In genomic region chr1:16039871-16040270, GRCh38 we compare ENCODE assay signal across 17 cellular contexts. TPM values are rescaled to one million over a fixed set of nuclear protein-coding genes. Genes with fewer than 3 reads are reported as not detected.
"Had no signal": no experiment of that assay in that cellular context is flagged by ENCODE, and none has a peak within 500 bp of the region (broad histone marks: within the 10 kb centered on the region; RNA-seq: fewer than 3 reads in every experiment).

No MANE protein-coding gene starts in this region.

RNA-seq across cellular contexts. Expression of gene CLCNKB, which starts 3.7 kb away (rescaled TPM):
- total RNA-seq: activated CD4-positive, alpha-beta memory T cell treated with anti-CD3 and anti-CD28 coated beads, Interleukin-2, amount 10 ng/mL, durations not matched to agents 7 days and 5 days; activated CD4-positive, alpha-beta T cell treated with anti-CD3 and anti-CD28 coated beads for 36 hours; activated CD4-positive, alpha-beta T cell treated with anti-CD3 and anti-CD28 coated beads, Interleukin-2, amount 10 ng/mL, durations not matched to agents 7 days and 5 days; activated CD8-positive, alpha-beta memory T cell treated with anti-CD3 and anti-CD28 coated beads, Interleukin-2, amount 10 ng/mL, durations not matched to agents 7 days and 5 days; activated CD8-positive, alpha-beta T cell treated with anti-CD3 and anti-CD28 coated beads, Interleukin-2, amount 10 ng/mL, durations not matched to agents 7 days and 5 days; activated naive CD8-positive, alpha-beta T cell treated with anti-CD3 and anti-CD28 coated beads, Interleukin-2, amount 10 ng/mL, durations not matched to agents 7 days and 5 days; activated T-helper 2 cell treated with anti-CD3 and anti-CD28 coated beads, Interferon-gamma antibody, Interleukin-2, Interleukin-4, amounts not matched to agents 10 μg/mL and 5 μg/mL and 100 μg/mL, durations not matched to agents 14 hours and 24 hours and 36 hours; ascending aorta; T-cell; T-helper 1 cell treated with Interleukin-12 subunit alpha and Interleukin-12 subunit beta and Interleukin-4 antibody, amounts not matched to agents 30 ng/mL and 1 ng/mL, for 36 hours; T-helper 17 cell; T-helper 2 cell treated with Interferon-gamma antibody and Interleukin-4, amounts not matched to agents 100 ng/mL and 5 ng/mL, for 36 hours had no signal

RNA-seq across cellular contexts. Expression of gene CLCNKA, which starts 18.0 kb away (rescaled TPM):
- total RNA-seq: activated CD4-positive, alpha-beta T cell treated with anti-CD3 and anti-CD28 coated beads for 36 hours; activated CD4-positive, alpha-beta T cell treated with anti-CD3 and anti-CD28 coated beads, Interleukin-2, amount 10 ng/mL, durations not matched to agents 7 days and 5 days; activated CD8-positive, alpha-beta memory T cell treated with anti-CD3 and anti-CD28 coated beads, Interleukin-2, amount 10 ng/mL, durations not matched to agents 7 days and 5 days; activated CD8-positive, alpha-beta T cell treated with anti-CD3 and anti-CD28 coated beads, Interleukin-2, amount 10 ng/mL, durations not matched to agents 7 days and 5 days; activated naive CD8-positive, alpha-beta T cell treated with anti-CD3 and anti-CD28 coated beads, Interleukin-2, amount 10 ng/mL, durations not matched to agents 7 days and 5 days; activated T-helper 2 cell treated with anti-CD3 and anti-CD28 coated beads, Interferon-gamma antibody, Interleukin-2, Interleukin-4, amounts not matched to agents 10 μg/mL and 5 μg/mL and 100 μg/mL, durations not matched to agents 14 hours and 24 hours and 36 hours; ascending aorta; bronchial epithelial cell; T-cell; T-helper 1 cell treated with Interleukin-12 subunit alpha and Interleukin-12 subunit beta and Interleukin-4 antibody, amounts not matched to agents 30 ng/mL and 1 ng/mL, for 36 hours; T-helper 17 cell; T-helper 2 cell treated with Interferon-gamma antibody and Interleukin-4, amounts not matched to agents 100 ng/mL and 5 ng/mL, for 36 hours had no signal

RNA-seq across cellular contexts. Expression of gene HSPB7, which starts 22.0 kb away (rescaled TPM):
- total RNA-seq: activated CD4-positive, alpha-beta memory T cell treated with anti-CD3 and anti-CD28 coated beads, Interleukin-2, amount 10 ng/mL, durations not matched to agents 7 days and 5 days; activated CD4-positive, alpha-beta T cell treated with anti-CD3 and anti-CD28 coated beads for 36 hours; activated CD4-positive, alpha-beta T cell treated with anti-CD3 and anti-CD28 coated beads, Interleukin-2, amount 10 ng/mL, durations not matched to agents 7 days and 5 days; activated CD8-positive, alpha-beta memory T cell treated with anti-CD3 and anti-CD28 coated beads, Interleukin-2, amount 10 ng/mL, durations not matched to agents 7 days and 5 days; activated CD8-positive, alpha-beta T cell treated with anti-CD3 and anti-CD28 coated beads, Interleukin-2, amount 10 ng/mL, durations not matched to agents 7 days and 5 days; activated naive CD8-positive, alpha-beta T cell treated with anti-CD3 and anti-CD28 coated beads, Interleukin-2, amount 10 ng/mL, durations not matched to agents 7 days and 5 days; activated T-helper 2 cell treated with anti-CD3 and anti-CD28 coated beads, Interferon-gamma antibody, Interleukin-2, Interleukin-4, amounts not matched to agents 10 μg/mL and 5 μg/mL and 100 μg/mL, durations not matched to agents 14 hours and 24 hours and 36 hours; bronchial epithelial cell; T-helper 1 cell treated with Interleukin-12 subunit alpha and Interleukin-12 subunit beta and Interleukin-4 antibody, amounts not matched to agents 30 ng/mL and 1 ng/mL, for 36 hours; T-helper 17 cell; T-helper 2 cell treated with Interferon-gamma antibody and Interleukin-4, amounts not matched to agents 100 ng/mL and 5 ng/mL, for 36 hours had no signal

RNA-seq across cellular contexts. Expression of gene FAM131C, which starts 33.6 kb away (rescaled TPM):
- total RNA-seq: T-helper 17 cell had no signal

RNA-seq across cellular contexts. Expression of gene SRARP, which starts 35.8 kb away (rescaled TPM):
- total RNA-seq: activated CD4-positive, alpha-beta memory T cell treated with anti-CD3 and anti-CD28 coated beads, Interleukin-2, amount 10 ng/mL, durations not matched to agents 7 days and 5 days; activated CD4-positive, alpha-beta T cell treated with anti-CD3 and anti-CD28 coated beads for 36 hours; activated CD4-positive, alpha-beta T cell treated with anti-CD3 and anti-CD28 coated beads, Interleukin-2, amount 10 ng/mL, durations not matched to agents 7 days and 5 days; activated CD8-positive, alpha-beta memory T cell treated with anti-CD3 and anti-CD28 coated beads, Interleukin-2, amount 10 ng/mL, durations not matched to agents 7 days and 5 days; activated CD8-positive, alpha-beta T cell treated with anti-CD3 and anti-CD28 coated beads, Interleukin-2, amount 10 ng/mL, durations not matched to agents 7 days and 5 days; activated naive CD8-positive, alpha-beta T cell treated with anti-CD3 and anti-CD28 coated beads, Interleukin-2, amount 10 ng/mL, durations not matched to agents 7 days and 5 days; activated T-helper 2 cell treated with anti-CD3 and anti-CD28 coated beads, Interferon-gamma antibody, Interleukin-2, Interleukin-4, amounts not matched to agents 10 μg/mL and 5 μg/mL and 100 μg/mL, durations not matched to agents 14 hours and 24 hours and 36 hours; ascending aorta; bronchial epithelial cell; chondrocyte; T-cell; T-helper 1 cell treated with Interleukin-12 subunit alpha and Interleukin-12 subunit beta and Interleukin-4 antibody, amounts not matched to agents 30 ng/mL and 1 ng/mL, for 36 hours; T-helper 17 cell; T-helper 2 cell treated with Interferon-gamma antibody and Interleukin-4, amounts not matched to agents 100 ng/mL and 5 ng/mL, for 36 hours; WTC11 had no signal
- polyA plus RNA-seq: adipose tissue, cardiac muscle cell had no signal
